Comparison of ENCODE assay signal across 27 cellular contexts in the genomic region with DNA sequence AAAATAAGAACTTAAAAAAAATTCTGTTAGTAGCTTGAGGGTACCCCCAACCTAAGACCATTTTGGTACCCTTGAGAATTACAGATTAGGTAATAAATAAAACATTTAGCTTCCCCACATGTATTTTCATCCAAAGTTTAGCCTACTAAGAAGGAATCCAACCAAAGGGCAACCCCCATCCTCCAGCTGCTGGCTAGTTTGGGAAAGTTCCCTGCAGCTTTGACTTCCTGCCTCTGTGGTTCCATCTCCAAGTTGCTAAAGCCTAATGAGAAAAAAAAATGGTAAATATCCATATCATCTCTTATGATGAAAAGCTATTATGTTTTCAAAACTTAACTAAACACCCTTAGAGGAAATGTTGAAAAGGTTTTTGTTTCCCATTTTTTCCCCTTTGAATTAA.
"Had no signal": no experiment of that assay in that cellular context is flagged by ENCODE, and none has a peak within 500 bp of the region (broad histone marks: within the 10 kb centered on the region; RNA-seq: fewer than 3 reads in every experiment).

No MANE protein-coding gene starts in this region.

- ATAC-seq: activated naive CD4-positive, alpha-beta T cell treated with anti-CD3 and anti-CD28 coated beads, Interleukin-2, amount 50 U/mL, for 72 hours; activated T-cell treated with anti-CD3 and anti-CD28 coated beads, Interleukin-2, amount 50 U/mL, for 72 hours; esophagus mucosa; gastrocnemius medialis had no signal

- H3K9me3 Mint-ChIP-seq: activated CD4-positive, alpha-beta T cell treated with anti-CD3 and anti-CD28 coated beads, Interleukin-2, amount 10 ng/mL, durations not matched to agents 7 days and 5 days; activated naive CD4-positive, alpha-beta T cell treated with anti-CD3 and anti-CD28 coated beads, Interleukin-2, amount 10 ng/mL, durations not matched to agents 7 days and 5 days; activated T-cell treated with anti-CD3 and anti-CD28 coated beads, Interleukin-2, amount 50 U/mL, for 24 hours; endodermal cell had no signal

- H3K4me1 ChIP-seq: ascending aorta, breast epithelium, colonic mucosa, gastrocnemius medialis had no signal

- H3K27me3 Mint-ChIP-seq: activated CD4-positive, alpha-beta memory T cell treated with anti-CD3 and anti-CD28 coated beads, Interleukin-2, amount 10 ng/mL, durations not matched to agents 7 days and 5 days; activated CD4-positive, alpha-beta T cell treated with anti-CD3 and anti-CD28 coated beads, Interleukin-2, amount 10 ng/mL, durations not matched to agents 7 days and 5 days; activated naive CD4-positive, alpha-beta T cell treated with anti-CD3 and anti-CD28 coated beads, Interleukin-2, amount 10 ng/mL, durations not matched to agents 7 days and 5 days; activated naive CD8-positive, alpha-beta T cell treated with anti-CD3 and anti-CD28 coated beads, Interleukin-2, amount 10 ng/mL, durations not matched to agents 7 days and 5 days; activated T-cell treated with anti-CD3 and anti-CD28 coated beads, Interleukin-2, amount 50 U/mL, for 24 hours; brain had no signal

- H3K4me1 Mint-ChIP-seq: activated CD4-positive, alpha-beta memory T cell treated with anti-CD3 and anti-CD28 coated beads, Interleukin-2, amount 10 ng/mL, durations not matched to agents 7 days and 5 days; activated CD4-positive, alpha-beta T cell treated with anti-CD3 and anti-CD28 coated beads, Interleukin-2, amount 10 ng/mL, durations not matched to agents 7 days and 5 days; activated naive CD4-positive, alpha-beta T cell treated with anti-CD3 and anti-CD28 coated beads, Interleukin-2, amount 10 ng/mL, durations not matched to agents 7 days and 5 days; activated naive CD8-positive, alpha-beta T cell treated with anti-CD3 and anti-CD28 coated beads, Interleukin-2, amount 10 ng/mL, durations not matched to agents 7 days and 5 days; brain had no signal

- H3K36me3 ChIP-seq: ascending aorta, breast epithelium, cardiac muscle cell, colonic mucosa, gastrocnemius medialis had no signal

- H3K27ac Mint-ChIP-seq: activated CD4-positive, alpha-beta memory T cell treated with anti-CD3 and anti-CD28 coated beads, Interleukin-2, amount 10 ng/mL, durations not matched to agents 7 days and 5 days; activated CD4-positive, alpha-beta T cell treated with anti-CD3 and anti-CD28 coated beads, Interleukin-2, amount 10 ng/mL, durations not matched to agents 7 days and 5 days; activated naive CD4-positive, alpha-beta T cell treated with anti-CD3 and anti-CD28 coated beads, Interleukin-2, amount 10 ng/mL, durations not matched to agents 7 days and 5 days; activated naive CD4-positive, alpha-beta T cell treated with anti-CD3 and anti-CD28 coated beads, Interleukin-2, amount 50 U/mL, for 72 hours; activated naive CD8-positive, alpha-beta T cell treated with anti-CD3 and anti-CD28 coated beads, Interleukin-2, amount 10 ng/mL, durations not matched to agents 7 days and 5 days; activated T-cell treated with anti-CD3 and anti-CD28 coated beads, Interleukin-2, amount 50 U/mL, for 24 hours; activated T-cell treated with anti-CD3 and anti-CD28 coated beads, Interleukin-2, amount 50 U/mL, for 72 hours; brain; endodermal cell had no signal

- H3K9me3 ChIP-seq: ascending aorta, breast epithelium, colonic mucosa, gastrocnemius medialis had no signal

- H3K27me3 ChIP-seq: ascending aorta, breast epithelium, cardiac muscle cell, colonic mucosa, gastrocnemius medialis had no signal

- H3K4me3 Mint-ChIP-seq: activated CD4-positive, alpha-beta memory T cell treated with anti-CD3 and anti-CD28 coated beads, Interleukin-2, amount 10 ng/mL, durations not matched to agents 7 days and 5 days; activated CD4-positive, alpha-beta T cell treated with anti-CD3 and anti-CD28 coated beads, Interleukin-2, amount 10 ng/mL, durations not matched to agents 7 days and 5 days; activated naive CD4-positive, alpha-beta T cell treated with anti-CD3 and anti-CD28 coated beads, Interleukin-2, amount 10 ng/mL, durations not matched to agents 7 days and 5 days; activated naive CD8-positive, alpha-beta T cell treated with anti-CD3 and anti-CD28 coated beads, Interleukin-2, amount 10 ng/mL, durations not matched to agents 7 days and 5 days; activated T-cell treated with anti-CD3 and anti-CD28 coated beads, Interleukin-2, amount 50 U/mL, for 24 hours; activated T-cell treated with anti-CD3 and anti-CD28 coated beads, Interleukin-2, amount 50 U/mL, for 72 hours; brain; endodermal cell had no signal

- H3K27ac ChIP-seq: ascending aorta, breast epithelium, cardiac muscle cell, colonic mucosa, gastrocnemius medialis had no signal

- H3K36me3 Mint-ChIP-seq: activated naive CD4-positive, alpha-beta T cell treated with anti-CD3 and anti-CD28 coated beads, Interleukin-2, amount 10 ng/mL, durations not matched to agents 7 days and 5 days; activated naive CD4-positive, alpha-beta T cell treated with anti-CD3 and anti-CD28 coated beads, Interleukin-2, amount 50 U/mL, for 72 hours; activated naive CD8-positive, alpha-beta T cell treated with anti-CD3 and anti-CD28 coated beads, Interleukin-2, amount 10 ng/mL, durations not matched to agents 7 days and 5 days; brain had no signal

- DNase-seq: activated CD4-positive, alpha-beta memory T cell treated with anti-CD3 and anti-CD28 coated beads, Interleukin-2, amount 10 ng/mL, durations not matched to agents 7 days and 5 days; activated CD4-positive, alpha-beta T cell treated with anti-CD3 and anti-CD28 coated beads for 1 hour; activated CD4-positive, alpha-beta T cell treated with anti-CD3 and anti-CD28 coated beads for 4 hours; activated CD4-positive, alpha-beta T cell treated with anti-CD3 and anti-CD28 coated beads, Interleukin-2, amount 10 ng/mL, durations not matched to agents 7 days and 5 days; activated CD4-positive, alpha-beta T cell treated with anti-CD3 and anti-CD28 coated beads, Interleukin-2, amount 50 U/mL, for 4 hours; activated CD8-positive, alpha-beta memory T cell treated with anti-CD3 and anti-CD28 coated beads, Interleukin-2, amount 50 U/mL, for 48 hours; activated gamma-delta T cell; activated naive CD4-positive, alpha-beta T cell; activated naive CD4-positive, alpha-beta T cell treated with anti-CD3 and anti-CD28 coated beads, Interleukin-2, amount 10 ng/mL, durations not matched to agents 7 days and 5 days; activated naive CD8-positive, alpha-beta T cell treated with anti-CD3 and anti-CD28 coated beads, Interleukin-2, amount 10 ng/mL, durations not matched to agents 7 days and 5 days; activated T-cell treated with anti-CD3 and anti-CD28 coated beads for 4 hours; activated T-cell treated with anti-CD3 and anti-CD28 coated beads, Interleukin-2, amount 50 U/mL, for 24 hours; activated T-cell treated with anti-CD3 and anti-CD28 coated beads, Interleukin-2, amount 50 U/mL, for 72 hours; central memory CD4-positive, alpha-beta T cell; cerebellar nuclear complex; colonic mucosa; effector CD8-positive, alpha-beta T cell; endodermal cell; foreskin fibroblast; gastrocnemius medialis; T-helper 2 cell had no signal

- H3K4me3 ChIP-seq: ascending aorta, breast epithelium, cardiac muscle cell, colonic mucosa, gastrocnemius medialis had no signal
